In genomic region chr14:53325176-53325806, GRCh38 we compare ENCODE assay signal across 12 cellular contexts.
DNase-seq lines count a peak whose midpoint lies in the region; ATAC-seq, FAIRE-seq and TF ChIP-seq lines count a peak whose summit lies in the region.
"Had no signal": no experiment of that assay in that cellular context is flagged by ENCODE, and none has a peak within 500 bp of the region (broad histone marks: within the 10 kb centered on the region; RNA-seq: fewer than 3 reads in every experiment).

No MANE protein-coding gene starts in this region.

- no peak overlapping the region for H4K91ac ChIP-seq in H1 (replicated peaks; ENCODE audit: insufficient read length, low read length)

- H3K23me2 ChIP-seq in H1 (ENCODE audit: low read depth, low read length), result no peaks in the 10 kb centered on the region

- no peak overlapping the region for H3K4ac ChIP-seq in H1 (replicated peaks; ENCODE audit: insufficient read length, low read depth, low read length)

- no peak overlapping the region for H2BK12ac ChIP-seq in H1 (ENCODE audit: low read depth, low read length)

- H3K27ac Mint-ChIP-seq in progenitor cell of endocrine pancreas, result no peak overlapping the region
- no peak overlapping the region for H3K27ac Mint-ChIP-seq in activated naive CD8-positive, alpha-beta T cell treated with anti-CD3 and anti-CD28 coated beads, Interleukin-2, amount 50 U/mL, for 24 hours

- ATAC-seq in GM18520 (IDR thresholded peaks at IDR 0.05; ENCODE audit: unreplicated experiment), result no peak
- no peak for ATAC-seq in activated naive CD8-positive, alpha-beta T cell treated with anti-CD3 and anti-CD28 coated beads, Interleukin-2, amount 50 U/mL, for 24 hours
- ATAC-seq: A549 had no signal

- H3K9me3 ChIP-seq in H1 (ENCODE audit: insufficient read depth in 2 of 2, low read depth in 1 of 2, low read length in 1 of 2), result no peaks in the 10 kb centered on the region
- H3K9me3 ChIP-seq: A549, adrenal gland had no signal

- TF ChIP-seq RAD21 in H1 (IDR thresholded peaks at IDR 0.05 in 1 of 2, conservative IDR thresholded peaks at IDR 0.05 in 1 of 2; ENCODE audit: low read depth in 2 of 2, low read length in 2 of 2), result peak; percentile 65 to 71

- H3K27ac ChIP-seq in H1 (ENCODE audit: low read depth, low read length), result no peak overlapping the region
- H3K27ac ChIP-seq: A549, adrenal gland had no signal

- peaks cover 0 to 4% (median 1%) of the 10 kb centered on the region in 4 experiments; a peak in 3 of 7 replicates for H3K4me1 ChIP-seq in H1 (replicated peaks in 1 of 4; ENCODE audit: control insufficient read depth in 3 of 4, insufficient read depth in 4 of 4, low read length in 3 of 4)
- H3K4me1 ChIP-seq: A549 had no signal

- no peak overlapping the region for H3K9ac ChIP-seq in H1 (replicated peaks in 1 of 4; ENCODE audit: extremely low read depth in 1 of 4, low read depth in 3 of 4, low read length in 3 of 4)

- H3K4me3 Mint-ChIP-seq in progenitor cell of endocrine pancreas (ENCODE audit: low read depth), result no peak overlapping the region
- H3K4me3 Mint-ChIP-seq in activated naive CD8-positive, alpha-beta T cell treated with anti-CD3 and anti-CD28 coated beads, Interleukin-2, amount 50 U/mL, for 24 hours, result no peak overlapping the region

- H2BK20ac ChIP-seq in H1 (ENCODE audit: low read length), result no peak overlapping the region

- H3K27me3 Mint-ChIP-seq in progenitor cell of endocrine pancreas, result no peaks in the 10 kb centered on the region
- H3K27me3 Mint-ChIP-seq in activated naive CD8-positive, alpha-beta T cell treated with anti-CD3 and anti-CD28 coated beads, Interleukin-2, amount 50 U/mL, for 24 hours, result no peaks in the 10 kb centered on the region

- no peaks in the 10 kb centered on the region for H4K20me1 ChIP-seq in H1 (replicated peaks in 1 of 2; ENCODE audit: control insufficient read depth in 1 of 2, insufficient read depth in 2 of 2, low read length in 2 of 2)

- H3K36me3 ChIP-seq in H1 (ENCODE audit: control insufficient read depth in 2 of 4, insufficient read depth in 4 of 4, low read length in 3 of 4), result no peaks in the 10 kb centered on the region
- H3K36me3 ChIP-seq: adrenal gland had no signal

- H2BK15ac ChIP-seq in H1 (ENCODE audit: low read length), result no peak overlapping the region

- no peaks in the 10 kb centered on the region for H3K79me2 ChIP-seq in H1 (ENCODE audit: control insufficient read depth in 1 of 2, insufficient read depth in 2 of 2, low read length in 2 of 2)

- no peak overlapping the region for H2BK5ac ChIP-seq in H1 (ENCODE audit: low read depth, low read length)

- no peak overlapping the region for H4K8ac ChIP-seq in H1 (ENCODE audit: extremely low read depth, insufficient read depth, low read length)

- no peak for TF ChIP-seq POLR2A in H1 (IDR thresholded peaks at IDR 0.05; ENCODE audit: control extremely low read depth in 1 of 2, low read depth in 2 of 2, low read length in 2 of 2)

- no peak for TF ChIP-seq EP300 in H1 (IDR thresholded peaks at IDR 0.05; ENCODE audit: borderline replicate concordance in 1 of 2, low read depth in 2 of 2, low read length in 2 of 2)

- H3K56ac ChIP-seq in H1 (replicated peaks; ENCODE audit: insufficient read length, low read depth, low read length), result no peak overlapping the region

- POLR2A ChIA-PET in H1 (lab: Charles Lee; ENCODE audit: partially characterized antibody), result no interaction called here

- H3K4me2 ChIP-seq in H1 (ENCODE audit: insufficient read depth in 1 of 2, low read depth in 2 of 2, low read length in 2 of 2), result no peak overlapping the region
- H3K4me2 ChIP-seq: A549 had no signal

- H2BK120ac ChIP-seq in H1 (replicated peaks; ENCODE audit: low read depth, low read length), result no peak overlapping the region

- H3K36me3 Mint-ChIP-seq in progenitor cell of endocrine pancreas (ENCODE audit: insufficient read depth), result no peaks in the 10 kb centered on the region
- H3K36me3 Mint-ChIP-seq in activated naive CD8-positive, alpha-beta T cell treated with anti-CD3 and anti-CD28 coated beads, Interleukin-2, amount 50 U/mL, for 24 hours (ENCODE audit: low read depth), result no peaks in the 10 kb centered on the region

- DNase-seq in DMS79 treated with DMSO at 0.1 percent for 48 hours (lab: John Stamatoyannopoulos, UW), result peak; percentile 16
- DNase-seq in DMS79 (lab: John Stamatoyannopoulos, UW), result no peak
- DNase-seq in NCI-H748 (lab: John Stamatoyannopoulos, UW; ENCODE audit: unreplicated experiment), result peak; percentile 39
- no peak for DNase-seq in H1 (ENCODE audit: low read depth in 1 of 2, low spot score in 2 of 2)
- DNase-seq in progenitor cell of endocrine pancreas (ENCODE audit: low spot score, unreplicated experiment), result no peak
- no peak for DNase-seq in stimulated activated CD4-positive, alpha-beta T cell treated with anti-CD3 and anti-CD28 coated beads, Interleukin-12 subunit alpha, Interleukin-12 subunit beta, amount 100 ng/mL, for 4 hours
- no peak for DNase-seq in activated naive CD8-positive, alpha-beta T cell treated with anti-CD3 and anti-CD28 coated beads, Interleukin-2, amount 50 U/mL, for 24 hours
- DNase-seq: adrenal gland, HCEC 1CT, NCI-H774 had no signal

- H3K79me1 ChIP-seq in H1 (ENCODE audit: low read depth, low read length), result no peaks in the 10 kb centered on the region

- no peak overlapping the region for H3K4me3 ChIP-seq in H1 (ENCODE audit: extremely low read depth in 1 of 4, insufficient read depth in 2 of 4, low read depth in 3 of 4, low read length in 4 of 4)
- H3K4me3 ChIP-seq: A549, adrenal gland had no signal

- H2AFZ ChIP-seq in H1 (ENCODE audit: low read length), result peak overlapping the region; percentile 46; the same call in 1 of the 2 replicates

- H4K5ac ChIP-seq in H1 (ENCODE audit: insufficient read length, low read depth, low read length), result no peak overlapping the region

- H3K27me3 ChIP-seq in H1 (replicated peaks in 1 of 4; ENCODE audit: control insufficient read depth in 3 of 4, extremely low read depth in 1 of 4, insufficient read depth in 3 of 4, low read length in 3 of 4), result no peaks in the 10 kb centered on the region
- H3K27me3 ChIP-seq: adrenal gland had no signal

- H3K14ac ChIP-seq in H1 (ENCODE audit: insufficient read length), result no peak overlapping the region

- CTCF ChIA-PET in H1 (lab: Charles Lee; ENCODE audit: partially characterized antibody), result interaction anchor here (0.6 to 3.5 kb wide), 28 partner anchors 10 to 1028 kb away, joined by 3 to 21 read pairs (median 3); no protein-coding TSS in a partner anchor

- TF ChIP-seq CTCF in H1 (IDR thresholded peaks at IDR 0.05; ENCODE audit: control extremely low read depth in 1 of 3, insufficient read depth in 1 of 3, low read depth in 1 of 3, low read length in 3 of 3), result peak in 2 of 3 experiments; percentile 52; a peak in 3 of 4 replicates
- TF ChIP-seq CTCF in progenitor cell of endocrine pancreas (IDR thresholded peaks at IDR 0.05; ENCODE audit: unreplicated experiment), result peak; percentile 44

- no peak overlapping the region for H2AK5ac ChIP-seq in H1 (ENCODE audit: low read depth, low read length)

- H3K23ac ChIP-seq in H1 (ENCODE audit: insufficient read length), result no peak overlapping the region

- H3K18ac ChIP-seq in H1 (ENCODE audit: extremely low read depth, low read length), result no peak overlapping the region

- peak; percentile 70 for FAIRE-seq in H1 (lab: Jason Lieb, UNC)

- no peaks in the 10 kb centered on the region for H3K4me1 Mint-ChIP-seq in progenitor cell of endocrine pancreas (ENCODE audit: low read depth)
- peaks cover 3% of the 10 kb centered on the region for H3K4me1 Mint-ChIP-seq in activated naive CD8-positive, alpha-beta T cell treated with anti-CD3 and anti-CD28 coated beads, Interleukin-2, amount 50 U/mL, for 24 hours

- H3K9me3 Mint-ChIP-seq in progenitor cell of endocrine pancreas (ENCODE audit: low read depth), result peaks cover 7% of the 10 kb centered on the region
- no peaks in the 10 kb centered on the region for H3K9me3 Mint-ChIP-seq in activated naive CD8-positive, alpha-beta T cell treated with anti-CD3 and anti-CD28 coated beads, Interleukin-2, amount 50 U/mL, for 24 hours

TF ChIP-seq in H1, 55 proteins besides CTCF, POLR2A, EP300 and RAD21:
- TF ChIP-seq SAP30 (IDR thresholded peaks at IDR 0.05; ENCODE audit: insufficient read depth, insufficient replicate concordance, low read length) (no peak), BCL11A (IDR thresholded peaks at IDR 0.05; ENCODE audit: low read depth in 2 of 2, low read length in 2 of 2) (no peak), RBBP5 (IDR thresholded peaks at IDR 0.05; ENCODE audit: borderline replicate concordance, low read depth, low read length) (no peak), KDM1A (IDR thresholded peaks at IDR 0.05; ENCODE audit: borderline replicate concordance, low read length) (no peak), SP2 (IDR thresholded peaks at IDR 0.05; ENCODE audit: low read length) (no peak), JUN (IDR thresholded peaks at IDR 0.05; ENCODE audit: low read depth, low read length) (no peak), MAFK (IDR thresholded peaks at IDR 0.05; ENCODE audit: low read depth, low read length) (no peak), CREB1 (IDR thresholded peaks at IDR 0.05) (no peak), NANOG (IDR thresholded peaks at IDR 0.05; ENCODE audit: insufficient read depth, low read depth, low read length, poor library complexity, severe bottlenecking) (no peak), ZNF274 (IDR thresholded peaks at IDR 0.05; ENCODE audit: borderline replicate concordance, extremely low read depth, low read length) (no peak)
- TF ChIP-seq, protein P1, sequence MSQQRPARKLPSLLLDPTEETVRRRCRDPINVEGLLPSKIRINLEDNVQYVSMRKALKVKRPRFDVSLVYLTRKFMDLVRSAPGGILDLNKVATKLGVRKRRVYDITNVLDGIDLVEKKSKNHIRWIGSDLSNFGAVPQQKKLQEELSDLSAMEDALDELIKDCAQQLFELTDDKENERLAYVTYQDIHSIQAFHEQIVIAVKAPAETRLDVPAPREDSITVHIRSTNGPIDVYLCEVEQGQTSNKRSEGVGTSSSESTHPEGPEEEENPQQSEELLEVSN (IDR thresholded peaks at IDR 0.05), result no peak

Comparison
In these comparisons a context has a peak if more than half of its experiments do, and no peak if none do; other contexts are left out.
1. DNase-seq: peak in DMS79 treated with DMSO at 0.1 percent for 48 hours (single experiment) and NCI-H748 (single experiment); none in DMS79 (single experiment), H1 (0 of 2), progenitor cell of endocrine pancreas (single experiment), stimulated activated CD4-positive, alpha-beta T cell treated with anti-CD3 and anti-CD28 coated beads, Interleukin-12 subunit alpha, Interleukin-12 subunit beta, amount 100 ng/mL, for 4 hours (single experiment) and activated naive CD8-positive, alpha-beta T cell treated with anti-CD3 and anti-CD28 coated beads, Interleukin-2, amount 50 U/mL, for 24 hours (single experiment).